In the genomic region with DNA sequence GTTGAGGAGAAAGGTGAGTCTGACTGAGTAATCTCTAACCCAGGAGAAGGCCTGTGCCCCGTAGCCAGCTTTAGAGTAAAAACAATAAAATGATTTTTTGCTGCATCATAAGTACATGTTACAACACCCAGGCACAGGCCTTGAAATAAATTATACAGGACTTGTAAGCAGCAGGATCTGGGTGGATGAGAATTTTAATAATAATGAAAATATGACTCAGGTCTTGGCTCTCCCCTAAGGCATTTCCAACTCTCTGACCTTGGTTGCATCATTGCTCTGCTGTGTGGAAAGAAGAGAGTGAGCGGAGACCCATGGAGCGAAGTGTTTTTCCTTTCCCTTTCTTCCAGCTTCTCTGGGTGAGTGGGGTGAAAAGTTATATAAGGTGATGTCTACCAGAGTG, we compare ENCODE assay signal across 11 cellular contexts. TPM values are rescaled to one million over a fixed set of nuclear protein-coding genes. Genes with fewer than 3 reads are reported as not detected.
DNase-seq lines count a peak whose midpoint lies in the region; ATAC-seq and TF ChIP-seq lines count a peak whose summit lies in the region.
"Had no signal": no experiment of that assay in that cellular context is flagged by ENCODE, and none has a peak within 500 bp of the region (broad histone marks: within the 10 kb centered on the region; RNA-seq: fewer than 3 reads in every experiment).

No MANE protein-coding gene starts in this region.

- no peak overlapping the region for H3K4me3 ChIP-seq in Panc1 (ENCODE audit: low read depth in 2 of 2, low read length in 2 of 2)
- H3K4me3 ChIP-seq in trophoblast cell (ENCODE audit: low read depth, low read length) = no peak overlapping the region

- H4K8ac ChIP-seq in trophoblast cell (ENCODE audit: low read depth, low read length) = no peak overlapping the region

- H3K14ac ChIP-seq in trophoblast cell (ENCODE audit: low read length) = no peak overlapping the region

- H3K4me1 ChIP-seq in Panc1 (ENCODE audit: control insufficient read depth, insufficient read depth, low read length) (peaks cover 19% of the 10 kb centered on the region), trophoblast cell (ENCODE audit: control insufficient read depth in 1 of 2, insufficient read depth in 2 of 2, low read length in 2 of 2) (peaks cover 4 to 6% of the 10 kb centered on the region in 2 experiments)

- H2BK120ac ChIP-seq in trophoblast cell (ENCODE audit: insufficient read depth, low read length, poor library complexity) = no peak overlapping the region

- H3K36me3 ChIP-seq in Panc1 (ENCODE audit: control insufficient read depth, insufficient read depth, low read length) (no peaks in the 10 kb centered on the region), trophoblast cell (ENCODE audit: control insufficient read depth in 1 of 2, insufficient read depth in 2 of 2, low read length in 2 of 2) (no peaks in the 10 kb centered on the region)

- H2BK5ac ChIP-seq in trophoblast cell (ENCODE audit: low read depth, low read length, poor library complexity) = no peak overlapping the region

- H3K23ac ChIP-seq in trophoblast cell (ENCODE audit: low read length) = no peak overlapping the region

- H2AFZ ChIP-seq in trophoblast cell (ENCODE audit: insufficient read depth, low read length, poor library complexity) = no peak overlapping the region

- no peak overlapping the region for H3K18ac ChIP-seq in trophoblast cell (ENCODE audit: low read length)

- WGBS in trophoblast cell (ENCODE audit: extremely low coverage, insufficient coverage, insufficient read length) = no CpG with 5 or more reads among the region's 3 CpGs

- H3K79me2 ChIP-seq in trophoblast cell (ENCODE audit: control insufficient read depth, insufficient read depth, low read length, poor library complexity) = no peaks in the 10 kb centered on the region

- in situ Hi-C loops in Panc1 (cut with HindIII; ENCODE audit: low pct_unique_long_range_greater_than_20kb, low sequenced_read_pairs) = no loop called here

- no peak overlapping the region for H2BK12ac ChIP-seq in trophoblast cell (ENCODE audit: low read length)

- no peak for TF ChIP-seq CTCF in Panc1 (IDR thresholded peaks at IDR 0.05)

- CTCF ChIA-PET in Panc1 (lab: Charles Lee) = no interaction called here

- H3K9ac ChIP-seq in trophoblast cell (ENCODE audit: low read length) = no peak overlapping the region

- no peaks in the 10 kb centered on the region for H3K9me3 ChIP-seq in Panc1 (ENCODE audit: control insufficient read depth, insufficient read depth, low read depth, low read length)
- no peaks in the 10 kb centered on the region for H3K9me3 ChIP-seq in trophoblast cell (ENCODE audit: insufficient read depth, low read depth, low read length)

- no peaks in the 10 kb centered on the region for H3K27me3 ChIP-seq in Panc1 (ENCODE audit: control insufficient read depth, insufficient read depth, low read length)
- H3K27me3 ChIP-seq in trophoblast cell (ENCODE audit: insufficient read depth, low read length) = no peaks in the 10 kb centered on the region

- no TSS peak for BruUV-seq in Panc1 (replicated peaks; lab: Mats Ljungman, UMichigan)

- H3K79me1 ChIP-seq in trophoblast cell (ENCODE audit: low read length) = no peaks in the 10 kb centered on the region

- H3K27ac ChIP-seq in Panc1 (ENCODE audit: low read length) (peak overlapping the region; percentile 74; the same call in 1 of the 2 replicates), trophoblast cell (ENCODE audit: low read depth, low read length) (no peak overlapping the region)

- no peak overlapping the region for H4K91ac ChIP-seq in trophoblast cell (ENCODE audit: low read depth, low read length)

- no peak overlapping the region for H3K4ac ChIP-seq in trophoblast cell (ENCODE audit: low read depth, low read length)

- intact Hi-C loops in Panc1 (cut with micrococcal nuclease; ENCODE audit: unreplicated experiment) = no loop called here

- POLR2A ChIA-PET in Panc1 (lab: Charles Lee) = no interaction called here

- no peak overlapping the region for H2AK5ac ChIP-seq in trophoblast cell (ENCODE audit: low read length)

- H3K4me2 ChIP-seq in trophoblast cell (ENCODE audit: low read length) = no peak overlapping the region

- H4K12ac ChIP-seq in trophoblast cell (ENCODE audit: low read depth, low read length) = no peak overlapping the region

- peak; percentile 37; the same call in 1 of the 2 replicates for ATAC-seq in Panc1
- no peak for ATAC-seq in GM18868 (IDR thresholded peaks at IDR 0.05; ENCODE audit: unreplicated experiment)
- no peak for ATAC-seq in HG03521 (IDR thresholded peaks at IDR 0.05; ENCODE audit: unreplicated experiment)
- ATAC-seq in HG03571 (IDR thresholded peaks at IDR 0.05; ENCODE audit: unreplicated experiment) = no peak

- DNase-seq in Daoy (ENCODE audit: low read depth) (peak; percentile 50), Panc1 (ENCODE audit: low read depth, low spot score) (no peak), fibroblast of gingiva (ENCODE audit: low read depth) (peak; percentile 97), trophoblast cell (peak; percentile 49 to 81), middle frontal gyrus (ENCODE audit: extremely low spot score, low spot score) (no peak)
- DNase-seq: activated B cell treated with CpG ODN at 0.5 μM for 24 hours; NK-92 treated with Interleukin-12 subunit alpha and Interleukin-12 subunit beta, amount 100 ng/mL, for 24 hours; posterior cingulate gyrus had no signal

RNA-seq across cellular contexts. Expression of a gene that starts 44.6 kb away (rescaled TPM):
- 0.06 and 0.68 TPM in 2 replicates for total RNA-seq in Daoy (2014; rRNA removed; shearing (Covaris generic))
- total RNA-seq in Panc1 (2021; ENCODE audit: unreplicated experiment) = 2.5 TPM
- polyA plus RNA-seq in Panc1 (2012; ENCODE audit: insufficient read length) = 1.6 TPM
- 0.01 TPM in 1 of 2 replicates, not detected in the other for polyA plus RNA-seq in trophoblast cell (2013)
- total RNA-seq: activated B cell treated with CpG ODN at 0.5 μM for 24 hours had no signal

Comparison
In these comparisons a context has a peak if more than half of its experiments do, and no peak if none do; other contexts are left out.
1. DNase-seq: peak in Daoy (single experiment), fibroblast of gingiva (single experiment) and trophoblast cell (2 of 2); none in Panc1 (single experiment) and middle frontal gyrus (single experiment).